In the genomic region with DNA sequence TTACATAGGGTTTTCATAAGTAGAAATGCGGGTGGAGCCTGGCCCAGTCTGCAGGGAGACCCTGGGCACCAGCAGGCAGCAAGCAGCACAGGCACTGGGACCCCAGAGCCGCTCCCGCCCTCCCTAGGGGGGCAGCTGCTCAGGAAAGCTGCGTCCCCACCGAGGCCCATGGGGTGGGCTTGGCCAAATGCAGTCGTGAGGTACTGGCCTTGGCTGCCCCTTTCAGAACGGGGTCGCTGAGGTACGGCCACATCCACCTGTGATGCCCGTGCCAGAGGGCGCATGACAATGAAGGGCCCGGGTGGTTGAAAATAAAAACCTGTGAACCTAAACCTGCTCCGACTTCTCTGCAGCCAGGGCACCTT, we compare ENCODE assay signal across 2 cellular contexts.
TF ChIP-seq lines count a peak whose summit lies in the region.

No MANE protein-coding gene starts in this region.

TF ChIP-seq in SK-N-SH, 30 proteins besides CTCF, POLR2A, EP300 and RAD21 (continued from another document):
- TF ChIP-seq USF1 (IDR thresholded peaks at IDR 0.05; ENCODE audit: borderline replicate concordance, low read depth) (no peak), RCOR1 (IDR thresholded peaks at IDR 0.05; ENCODE audit: low read length) (no peak), POLR2AphosphoS5 (IDR thresholded peaks at IDR 0.05; ENCODE audit: low read depth, low read length) (no peak), MXI1 (IDR thresholded peaks at IDR 0.05; ENCODE audit: low read depth, low read length) (no peak), RXRA (IDR thresholded peaks at IDR 0.05; ENCODE audit: borderline replicate concordance, low read depth) (no peak), FOSL2 (IDR thresholded peaks at IDR 0.05; ENCODE audit: borderline replicate concordance, low read depth) (no peak), CHD2 (IDR thresholded peaks at IDR 0.05; ENCODE audit: low read length, partially characterized antibody) (no peak), TAF1 (IDR thresholded peaks at IDR 0.05; ENCODE audit: borderline replicate concordance, low read depth, low read length) (no peak), SMC3 (IDR thresholded peaks at IDR 0.05; ENCODE audit: low read depth, low read length) (no peak), NFIC (IDR thresholded peaks at IDR 0.05; ENCODE audit: borderline replicate concordance) (no peak)
- TF ChIP-seq, protein P1, sequence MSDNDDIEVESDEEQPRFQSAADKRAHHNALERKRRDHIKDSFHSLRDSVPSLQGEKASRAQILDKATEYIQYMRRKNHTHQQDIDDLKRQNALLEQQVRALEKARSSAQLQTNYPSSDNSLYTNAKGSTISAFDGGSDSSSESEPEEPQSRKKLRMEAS (IDR thresholded peaks at IDR 0.05; ENCODE audit: low read depth), result no peak
- TF ChIP-seq, protein P2, sequence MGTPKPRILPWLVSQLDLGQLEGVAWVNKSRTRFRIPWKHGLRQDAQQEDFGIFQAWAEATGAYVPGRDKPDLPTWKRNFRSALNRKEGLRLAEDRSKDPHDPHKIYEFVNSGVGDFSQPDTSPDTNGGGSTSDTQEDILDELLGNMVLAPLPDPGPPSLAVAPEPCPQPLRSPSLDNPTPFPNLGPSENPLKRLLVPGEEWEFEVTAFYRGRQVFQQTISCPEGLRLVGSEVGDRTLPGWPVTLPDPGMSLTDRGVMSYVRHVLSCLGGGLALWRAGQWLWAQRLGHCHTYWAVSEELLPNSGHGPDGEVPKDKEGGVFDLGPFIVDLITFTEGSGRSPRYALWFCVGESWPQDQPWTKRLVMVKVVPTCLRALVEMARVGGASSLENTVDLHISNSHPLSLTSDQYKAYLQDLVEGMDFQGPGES (IDR thresholded peaks at IDR 0.05; ENCODE audit: low read depth, low read length), result no peak

TF ChIP-seq in SK-N-SH treated with all-trans-retinoic acid at 6 μM for 48 hours, 23 proteins besides CTCF, POLR2A, EP300 and RAD21:
- no peak for TF ChIP-seq CREB5 (CRISPR knock-in tag; IDR thresholded peaks at IDR 0.05; ENCODE audit: low read depth)
TF ChIP-seq in SK-N-SH treated with all-trans-retinoic acid at 6 μM for 48 hours: peak in this region for 0.
